8 cellular contexts compared by ENCODE assay signal in genomic region chr19:49497047-49497789, GRCh38. TPM values are rescaled to one million over a fixed set of nuclear protein-coding genes. Genes with fewer than 3 reads are reported as not detected.
A peak's percentile ranks its signal among the peaks of the same experiment; 100 is the strongest.
DNase-seq lines count a peak whose midpoint lies in the region; ATAC-seq lines count a peak whose summit lies in the region.

No MANE protein-coding gene starts in this region.

- H3K9me3 ChIP-seq in SJSA1 (replicated peaks), result no peaks in the 10 kb centered on the region
- H3K9me3 ChIP-seq in right cardiac atrium (ENCODE audit: control insufficient read depth, low read length), result no peaks in the 10 kb centered on the region
- no peaks in the 10 kb centered on the region for H3K9me3 ChIP-seq in skeletal muscle satellite cell (replicated peaks; ENCODE audit: low read length)

- peak overlapping the region; percentile 100 for H3K9ac ChIP-seq in skeletal muscle satellite cell (ENCODE audit: low read depth, low read length)

- H3K4me1 Mint-ChIP-seq in activated naive CD8-positive, alpha-beta T cell treated with anti-CD3 and anti-CD28 coated beads, Interleukin-2, amount 50 U/mL, for 24 hours, result peaks cover 64% of the 10 kb centered on the region

- H3K27me3 Mint-ChIP-seq in activated naive CD8-positive, alpha-beta T cell treated with anti-CD3 and anti-CD28 coated beads, Interleukin-2, amount 50 U/mL, for 24 hours, result no peaks in the 10 kb centered on the region

- intact Hi-C loops in right cardiac atrium (cut with DNase I), result no loop called here

- no peaks in the 10 kb centered on the region for H3K9me3 Mint-ChIP-seq in activated naive CD8-positive, alpha-beta T cell treated with anti-CD3 and anti-CD28 coated beads, Interleukin-2, amount 50 U/mL, for 24 hours

- peak overlapping the region; percentile 71; the same call in 1 of the 2 replicates for H3K27ac ChIP-seq in SJSA1
- H3K27ac ChIP-seq in right cardiac atrium (ENCODE audit: low read length), result peak overlapping the region; percentile 94

- 21% methylated on average over 22 of the region's 22 CpGs for WGBS in right cardiac atrium

- no peak for ATAC-seq in activated naive CD8-positive, alpha-beta T cell treated with anti-CD3 and anti-CD28 coated beads, Interleukin-2, amount 50 U/mL, for 24 hours
- ATAC-seq in right cardiac atrium (no peak), HG02840 (IDR thresholded peaks at IDR 0.05; ENCODE audit: low FRiP score, unreplicated experiment) (no peak), GM21723 (IDR thresholded peaks at IDR 0.05; ENCODE audit: unreplicated experiment) (no peak)

- peaks cover 51% of the 10 kb centered on the region for H3K36me3 Mint-ChIP-seq in activated naive CD8-positive, alpha-beta T cell treated with anti-CD3 and anti-CD28 coated beads, Interleukin-2, amount 50 U/mL, for 24 hours (ENCODE audit: low read depth)

- H3K4me3 ChIP-seq in SJSA1, result peak overlapping the region; percentile 56
- H3K4me3 ChIP-seq in right cardiac atrium (ENCODE audit: low read length), result peak overlapping the region; percentile 95
- peak overlapping the region; percentile 77 for H3K4me3 ChIP-seq in skeletal muscle satellite cell (ENCODE audit: low read length)

- H3K4me2 ChIP-seq in skeletal muscle satellite cell (ENCODE audit: low read length), result peak overlapping the region; percentile 92

- peak overlapping the region; percentile 97 for H3K4me3 Mint-ChIP-seq in activated naive CD8-positive, alpha-beta T cell treated with anti-CD3 and anti-CD28 coated beads, Interleukin-2, amount 50 U/mL, for 24 hours

- H3K27me3 ChIP-seq in SJSA1 (replicated peaks) (no peaks in the 10 kb centered on the region; the same call in 1 of the 2 replicates), right cardiac atrium (ENCODE audit: control insufficient read depth, insufficient read depth) (no peaks in the 10 kb centered on the region), skeletal muscle satellite cell (ENCODE audit: control insufficient read depth, insufficient read depth, low read length) (no peaks in the 10 kb centered on the region)

- H3K4me1 ChIP-seq in SJSA1 (replicated peaks) (peaks cover 15% of the 10 kb centered on the region), right cardiac atrium (ENCODE audit: control insufficient read depth, insufficient read depth, low read length) (peaks cover 3% of the 10 kb centered on the region), skeletal muscle satellite cell (ENCODE audit: control insufficient read depth, insufficient read depth, low read length) (peaks cover 19% of the 10 kb centered on the region)

- H3K27ac Mint-ChIP-seq in activated naive CD8-positive, alpha-beta T cell treated with anti-CD3 and anti-CD28 coated beads, Interleukin-2, amount 50 U/mL, for 24 hours, result peak overlapping the region; percentile 98

- peak; percentile 71 for DNase-seq in AG20443 (ENCODE audit: low spot score)
- peak; percentile 51 for DNase-seq in HCEC 1CT
- peak; percentile 49 to 68 for DNase-seq in SJSA1 (ENCODE audit: low read depth in 1 of 2, low spot score in 2 of 2)
- DNase-seq in activated naive CD8-positive, alpha-beta T cell treated with anti-CD3 and anti-CD28 coated beads, Interleukin-2, amount 50 U/mL, for 24 hours, result peak; percentile 75
- DNase-seq in right cardiac atrium, result peak; percentile 70 to 88 (median 80)

- H3K36me3 ChIP-seq in SJSA1, result peaks cover 54% of the 10 kb centered on the region
- H3K36me3 ChIP-seq in skeletal muscle satellite cell (ENCODE audit: insufficient read depth, low read length), result peaks cover 44% of the 10 kb centered on the region

RNA-seq across cellular contexts. Expression of gene RPS11, which starts 1.0 kb away (rescaled TPM):
- 2,318 and 2,803 TPM in 2 replicates for total RNA-seq in SJSA1 (2014; rRNA removed; shearing (Covaris generic))
- total RNA-seq in right cardiac atrium, result 1,000 to 10,000 TPM; 1,034 to 1,270 (median 1,120) TPM
- polyA plus RNA-seq in right cardiac atrium, result 2,599 TPM
- total RNA-seq in skeletal muscle satellite cell (2012; rRNA removed), result 2,630 and 3,928 TPM in 2 replicates

RNA-seq across cellular contexts. Expression of gene RPL13A, which starts 9.8 kb away (rescaled TPM):
- 1,714 and 2,572 TPM in 2 replicates for total RNA-seq in SJSA1 (2014; rRNA removed; shearing (Covaris generic))
- 1,000 to 10,000 TPM; 1,399 to 1,753 (median 1,480) TPM for total RNA-seq in right cardiac atrium
- 1,392 TPM for polyA plus RNA-seq in right cardiac atrium
- total RNA-seq in skeletal muscle satellite cell (2012; rRNA removed), result 1,903 and 3,080 TPM in 2 replicates

RNA-seq across cellular contexts. Expression of gene FCGRT, which starts 15.2 kb away (rescaled TPM):
- 11.8 and 21.5 TPM in 2 replicates for total RNA-seq in SJSA1 (2014; rRNA removed; shearing (Covaris generic))
- 100 to 1,000 TPM; 139 to 158 (median 147) TPM for total RNA-seq in right cardiac atrium
- 104 TPM for polyA plus RNA-seq in right cardiac atrium
- 24.7 and 28.6 TPM in 2 replicates for total RNA-seq in skeletal muscle satellite cell (2012; rRNA removed)

RNA-seq across cellular contexts. Expression of gene FLT3LG, which starts 23.2 kb away (rescaled TPM):
- 0.95 TPM in 1 of 2 replicates, not detected in the other for total RNA-seq in SJSA1 (2014; rRNA removed; shearing (Covaris generic))
- 1 to 10 TPM; 4.4 to 6.8 (median 4.9) TPM for total RNA-seq in right cardiac atrium
- 6.6 TPM for polyA plus RNA-seq in right cardiac atrium
- total RNA-seq in skeletal muscle satellite cell (2012; rRNA removed), result 1.8 and 3.5 TPM in 2 replicates

RNA-seq across cellular contexts. Expression of gene RCN3, which starts 30.6 kb away (rescaled TPM):
- total RNA-seq in SJSA1 (2014; rRNA removed; shearing (Covaris generic)), result 55.5 and 61.2 TPM in 2 replicates
- total RNA-seq in right cardiac atrium, result 10 to 100 TPM; 10.2 to 27.4 (median 17.6) TPM
- polyA plus RNA-seq in right cardiac atrium, result 29.3 TPM
- 217 and 230 TPM in 2 replicates for total RNA-seq in skeletal muscle satellite cell (2012; rRNA removed)
